18 cellular contexts compared by ENCODE assay signal in genomic region chr15:62752687-62753517, GRCh38.
DNase-seq lines count a peak whose midpoint lies in the region; ATAC-seq, FAIRE-seq and TF ChIP-seq lines count a peak whose summit lies in the region.
"Had no signal": no experiment of that assay in that cellular context is flagged by ENCODE, and none has a peak within 500 bp of the region (broad histone marks: within the 10 kb centered on the region; RNA-seq: fewer than 3 reads in every experiment).

No MANE protein-coding gene starts in this region.

- DNase-seq in Right ventricle myocardium superior: peak; percentile 52
- DNase-seq in Right ventricle myocardium inferior (ENCODE audit: missing footprints): no peak
- peak; percentile 29 for DNase-seq in astrocyte (ENCODE audit: low read depth)
- DNase-seq in glomerular visceral epithelial cell (ENCODE audit: extremely low spot score): peak; percentile 89
- no peak for DNase-seq in immature natural killer cell
- no peak for DNase-seq in NCI-H526 (lab: John Stamatoyannopoulos, UW)
- no peak for DNase-seq in 8988T
- no peak for DNase-seq in COR-L47 (lab: John Stamatoyannopoulos, UW)
- DNase-seq: activated B cell treated with CpG ODN at 0.5 μM for 24 hours; activated gamma-delta T cell; effector CD4-positive, alpha-beta T cell; NCI-H2081 treated with DMSO at 0.1 percent for 48 hours; NCI-H526 treated with DMSO at 0.1 percent for 48 hours; stomach; T-cell had no signal

- no peaks in the 10 kb centered on the region for H3K27me3 ChIP-seq in astrocyte (ENCODE audit: insufficient read depth, low read length)
- H3K27me3 ChIP-seq: heart left ventricle, stomach had no signal

- no peak overlapping the region for H3K9ac ChIP-seq in astrocyte (ENCODE audit: low read length)

- H3K4me1 Mint-ChIP-seq in astrocyte (ENCODE audit: low read depth, unreplicated experiment): peaks cover 37% of the 10 kb centered on the region
- H3K4me1 Mint-ChIP-seq in immature natural killer cell: no peaks in the 10 kb centered on the region
- H3K4me1 Mint-ChIP-seq: activated B cell treated with CpG ODN at 0.5 μM for 24 hours, T-cell had no signal

- H3K36me3 ChIP-seq in astrocyte (ENCODE audit: insufficient read depth, low read length): peaks cover 2% of the 10 kb centered on the region

- peak; percentile 71 for FAIRE-seq in astrocyte (lab: Jason Lieb, UNC)
- FAIRE-seq: D721Med had no signal

- no peak overlapping the region for H3K4me3 Mint-ChIP-seq in astrocyte (ENCODE audit: unreplicated experiment)
- no peak overlapping the region for H3K4me3 Mint-ChIP-seq in immature natural killer cell
- H3K4me3 Mint-ChIP-seq: activated B cell treated with CpG ODN at 0.5 μM for 24 hours, T-cell had no signal

- H3K9me3 Mint-ChIP-seq in astrocyte (ENCODE audit: unreplicated experiment) (no peaks in the 10 kb centered on the region), immature natural killer cell (no peaks in the 10 kb centered on the region)
- H3K9me3 Mint-ChIP-seq: activated B cell treated with CpG ODN at 0.5 μM for 24 hours, T-cell had no signal

- no peaks in the 10 kb centered on the region for H3K27me3 Mint-ChIP-seq in astrocyte (ENCODE audit: low read depth, unreplicated experiment)
- peaks cover 0 to 2% (median 0%) of the 10 kb centered on the region in 3 donors for H3K27me3 Mint-ChIP-seq in immature natural killer cell (ENCODE audit: low read depth in 3 of 3)

- H3K36me3 Mint-ChIP-seq in astrocyte (ENCODE audit: low read depth, unreplicated experiment) (peaks cover 15% of the 10 kb centered on the region), immature natural killer cell (no peaks in the 10 kb centered on the region)
- H3K36me3 Mint-ChIP-seq: T-cell had no signal

- H2AFZ ChIP-seq in astrocyte (ENCODE audit: low read depth, low read length): no peak overlapping the region

- no peak for TF ChIP-seq CTCF in astrocyte (IDR thresholded peaks at IDR 0.05; ENCODE audit: insufficient read depth, low read depth, low read length)

- no peak for ATAC-seq in Right ventricle myocardium superior (ENCODE audit: poor library complexity)
- ATAC-seq in Right ventricle myocardium inferior: no peak
- ATAC-seq: Panc1, T-cell had no signal

- intact Hi-C loops in Right ventricle myocardium superior (cut with DNase I) (no loop called here), Right ventricle myocardium inferior (cut with DNase I) (no loop called here)

- no peaks in the 10 kb centered on the region for H4K20me1 ChIP-seq in astrocyte (ENCODE audit: insufficient read depth, low read length)

- H3K79me2 ChIP-seq in astrocyte (ENCODE audit: insufficient read depth, low read length): no peaks in the 10 kb centered on the region

- peak overlapping the region; percentile 11 for H3K4me2 ChIP-seq in astrocyte (ENCODE audit: low read length)

- peaks cover 26% of the 10 kb centered on the region for H3K4me1 ChIP-seq in astrocyte (ENCODE audit: insufficient read depth, low read length)

- H3K4me3 ChIP-seq in astrocyte (ENCODE audit: insufficient read depth, low read depth, low read length): no peak overlapping the region
- H3K4me3 ChIP-seq: heart left ventricle, stomach had no signal

- H3K27ac ChIP-seq in astrocyte (ENCODE audit: low read depth, low read length): no peak overlapping the region
- H3K27ac ChIP-seq: heart left ventricle, stomach had no signal

- no peak overlapping the region for H3K27ac Mint-ChIP-seq in astrocyte (ENCODE audit: unreplicated experiment)
- no peak overlapping the region for H3K27ac Mint-ChIP-seq in immature natural killer cell
- H3K27ac Mint-ChIP-seq: activated B cell treated with CpG ODN at 0.5 μM for 24 hours, T-cell had no signal

- no peaks in the 10 kb centered on the region for H3K9me3 ChIP-seq in astrocyte (ENCODE audit: insufficient read depth, low read depth, low read length)
- H3K9me3 ChIP-seq: heart left ventricle, stomach had no signal

Comparison
In these comparisons a context has a peak if more than half of its experiments do, and no peak if none do; other contexts are left out.
1. DNase-seq: peak in Right ventricle myocardium superior (single experiment), astrocyte (single experiment) and glomerular visceral epithelial cell (single experiment); none in Right ventricle myocardium inferior (single experiment), immature natural killer cell (0 of 3), NCI-H526 (0 of 2), 8988T (single experiment) and COR-L47 (single experiment).